8 cellular contexts compared by ENCODE assay signal in genomic region chr7:30412810-30413504, GRCh38.
A peak's percentile ranks its signal among the peaks of the same experiment; 100 is the strongest.
DNase-seq lines count a peak whose midpoint lies in the region; ATAC-seq, FAIRE-seq and TF ChIP-seq lines count a peak whose summit lies in the region.

No MANE protein-coding gene starts in this region.

- dilution Hi-C loops in keratinocyte (cut with MboI; ENCODE audit: extremely low pct_ligation_motif_present, low sequenced_read_pairs): no loop called here

- WGBS in testis, 2 donors: 60 to 67% methylated on average over 5 of the region's 5 CpGs

- no peaks in the 10 kb centered on the region for H4K20me1 ChIP-seq in keratinocyte (ENCODE audit: control insufficient read depth, extremely low read depth, insufficient read depth, low read length)

- no peak overlapping the region for H3K4me2 ChIP-seq in keratinocyte (ENCODE audit: control insufficient read depth, extremely low read depth, insufficient read depth, low read depth, low read length)

- FAIRE-seq in GM19239 (lab: Jason Lieb, UNC): peak; percentile 80
- peak; percentile 81 for FAIRE-seq in keratinocyte (lab: Jason Lieb, UNC)

- no peak overlapping the region for H3K27ac ChIP-seq in keratinocyte (ENCODE audit: control insufficient read depth, insufficient read depth, low read length)
- no peak overlapping the region for H3K27ac ChIP-seq in testis

- H3K4me3 ChIP-seq in cardiac fibroblast (replicated peaks in 1 of 2; ENCODE audit: low read depth in 2 of 2, low read length in 2 of 2) (no peak overlapping the region), keratinocyte (ENCODE audit: control insufficient read depth in 2 of 3, extremely low read depth in 1 of 3, insufficient read depth in 2 of 3, low read depth in 1 of 3, low read length in 3 of 3) (no peak overlapping the region), testis (no peak overlapping the region)

- peak; percentile 67 for DNase-seq in AG09319 (ENCODE audit: extremely low read depth, low read depth)
- DNase-seq in GM19239 (ENCODE audit: insufficient read length, low spot score): no peak
- DNase-seq in NCI-H82 treated with DMSO at 0.1 percent for 48 hours (lab: John Stamatoyannopoulos, UW; ENCODE audit: unreplicated experiment): peak; percentile 12
- peak; percentile 91 to 93 for DNase-seq in cardiac fibroblast (ENCODE audit: low read depth in 2 of 2)
- DNase-seq in keratinocyte (ENCODE audit: low read depth, low spot score): peak; percentile 42
- DNase-seq in testis: peak; percentile 56

- intact Hi-C loops in testis (cut with DNase I; ENCODE audit: low total_unique reads): loop anchor here (5.0 kb wide), 1 partner anchor 136 kb away; no protein-coding TSS in a partner anchor

- H3K9me3 ChIP-seq in keratinocyte (ENCODE audit: control insufficient read depth, low read depth, low read length) (no peaks in the 10 kb centered on the region), testis (no peaks in the 10 kb centered on the region)

- H3K4me1 ChIP-seq in keratinocyte (ENCODE audit: control insufficient read depth, extremely low read depth, insufficient read depth, low read length) (peaks cover 3% of the 10 kb centered on the region), testis (no peaks in the 10 kb centered on the region)

- no peak overlapping the region for H3K9ac ChIP-seq in keratinocyte (ENCODE audit: control insufficient read depth, extremely low read depth, insufficient read depth, low read length)

- no peaks in the 10 kb centered on the region for H3K36me3 ChIP-seq in keratinocyte (ENCODE audit: control insufficient read depth in 2 of 2, extremely low read depth in 1 of 2, insufficient read depth in 2 of 2, low read length in 2 of 2)
- no peaks in the 10 kb centered on the region for H3K36me3 ChIP-seq in testis (ENCODE audit: low read depth, missing control alignments)

- H3K27me3 ChIP-seq in keratinocyte (ENCODE audit: control insufficient read depth, extremely low read depth, insufficient read depth, low read length) (no peaks in the 10 kb centered on the region), testis (no peaks in the 10 kb centered on the region)

- ATAC-seq in GM21390 (IDR thresholded peaks at IDR 0.05; ENCODE audit: unreplicated experiment) (no peak), GM18520 (IDR thresholded peaks at IDR 0.05; ENCODE audit: unreplicated experiment) (no peak)

- peak; percentile 52 for TF ChIP-seq CTCF in AG09319 (IDR thresholded peaks at IDR 0.05; ENCODE audit: low read depth, low read length)
- TF ChIP-seq CTCF in cardiac fibroblast (IDR thresholded peaks at IDR 0.05; ENCODE audit: low read depth, low read length): peak; percentile 55
- TF ChIP-seq CTCF in keratinocyte (optimal IDR thresholded peaks at IDR 0.05 in 1 of 3, IDR thresholded peaks at IDR 0.05 in 1 of 3, conservative IDR thresholded peaks at IDR 0.05 in 1 of 3; ENCODE audit: extremely low read depth in 1 of 3, insufficient read depth in 2 of 3, low read length in 3 of 3): peak; percentile 24 to 75 (median 73)
- peak; percentile 37 to 62 (median 57) for TF ChIP-seq CTCF in testis (IDR thresholded peaks at IDR 0.05)

- no peak for TF ChIP-seq POLR2A in testis (IDR thresholded peaks at IDR 0.05)

- no peaks in the 10 kb centered on the region for H3K9me1 ChIP-seq in keratinocyte (ENCODE audit: control insufficient read depth, extremely low read depth, insufficient read depth, low read length)

- no peak overlapping the region for H2AFZ ChIP-seq in keratinocyte (ENCODE audit: control insufficient read depth, low read length)

- no peaks in the 10 kb centered on the region for H3K79me2 ChIP-seq in keratinocyte (ENCODE audit: control insufficient read depth, insufficient read depth, low read length)
